ENCODE assay signal across 19 cellular contexts in genomic region chr15:58139631-58140522, GRCh38. TPM values are rescaled to one million over a fixed set of nuclear protein-coding genes. Genes with fewer than 3 reads are reported as not detected.
A peak's percentile ranks its signal among the peaks of the same experiment; 100 is the strongest.
DNase-seq lines count a peak whose midpoint lies in the region; TF ChIP-seq lines count a peak whose summit lies in the region.
"Had no signal": no experiment of that assay in that cellular context is flagged by ENCODE, and none has a peak within 500 bp of the region (broad histone marks: within the 10 kb centered on the region; RNA-seq: fewer than 3 reads in every experiment).

No MANE protein-coding gene starts in this region.

- WGBS in mammary epithelial cell (ENCODE audit: low coverage, missing lambda C conversion rate) = 40% methylated on average over 5 of the region's 5 CpGs
- WGBS in tibial nerve, 2 donors = 29 to 31% methylated on average over 5 of the region's 5 CpGs

- peak in 1 of 2 donors; percentile 35 for TF ChIP-seq EP300 in tibial nerve (IDR thresholded peaks at IDR 0.05)

- peak overlapping the region; percentile 79 for H3K27ac Mint-ChIP-seq in mesothelial cell of epicardium
- H3K27ac Mint-ChIP-seq: activated naive CD4-positive, alpha-beta T cell treated with anti-CD3 and anti-CD28 coated beads, Interleukin-2, amount 50 U/mL, for 72 hours had no signal

- DNase-seq in AG09309 (ENCODE audit: low read depth) = peak; percentile 28
- DNase-seq in MG63 = peak; percentile 13
- no peak for DNase-seq in mammary epithelial cell
- DNase-seq in mesothelial cell of epicardium (ENCODE audit: low spot score in 2 of 2, unreplicated experiment in 2 of 2) = no peak
- DNase-seq in tibial nerve (ENCODE audit: low spot score in 2 of 2) = no peak
- DNase-seq in NCI-H1092 treated with DMSO at 0.1 percent for 48 hours (lab: John Stamatoyannopoulos, UW) = no peak
- DNase-seq in NCI-H226 = no peak
- DNase-seq in effector CD8-positive, alpha-beta T cell (lab: John Stamatoyannopoulos, UW) = no peak
- DNase-seq: activated CD8-positive, alpha-beta memory T cell treated with anti-CD3 and anti-CD28 coated beads, Interleukin-2, amount 50 U/mL, for 4 hours; cerebellar nuclear complex; hypothalamus; NCI-H187 treated with DMSO at 0.1 percent for 48 hours; ovary; stimulated activated CD4-positive, alpha-beta T cell treated with anti-CD3 and anti-CD28 coated beads, Interleukin-1b, Interleukin-23, amount 100 ng/mL, for 48 hours; uterus had no signal

- H3K9me3 Mint-ChIP-seq in mesothelial cell of epicardium = no peaks in the 10 kb centered on the region
- H3K9me3 Mint-ChIP-seq: activated naive CD4-positive, alpha-beta T cell treated with anti-CD3 and anti-CD28 coated beads, Interleukin-2, amount 50 U/mL, for 72 hours had no signal

- dilution Hi-C loops in mammary epithelial cell (cut with HindIII; ENCODE audit: low sequenced_read_pairs) = no loop called here

- no peaks in the 10 kb centered on the region for H4K20me1 ChIP-seq in mammary epithelial cell (ENCODE audit: insufficient read depth, low read length)

- H3K27me3 Mint-ChIP-seq in mesothelial cell of epicardium (ENCODE audit: low read depth) = peaks cover 1% of the 10 kb centered on the region

- CTCF ChIA-PET in mammary epithelial cell (lab: Charles Lee; ENCODE audit: low non-redundant PET) = no interaction called here

- H3K4me1 ChIP-seq in mammary epithelial cell (ENCODE audit: insufficient read depth, low read length) (peaks cover 28% of the 10 kb centered on the region), tibial nerve (peaks cover 0 to 10% (median 0%) of the 10 kb centered on the region in 4 donors)
- H3K4me1 ChIP-seq: uterus had no signal

- TF ChIP-seq CTCF in AG09309 (IDR thresholded peaks at IDR 0.05; ENCODE audit: control insufficient read depth, insufficient read depth, low read depth, low read length, missing control alignments) (no peak), mammary epithelial cell (conservative IDR thresholded peaks at IDR 0.05 in 1 of 2, IDR thresholded peaks at IDR 0.05 in 1 of 2; ENCODE audit: extremely low read depth in 1 of 2, insufficient read depth in 1 of 2, low read depth in 1 of 2, low read length in 2 of 2) (no peak), mesothelial cell of epicardium (IDR thresholded peaks at IDR 0.05; ENCODE audit: unreplicated experiment) (no peak), tibial nerve (IDR thresholded peaks at IDR 0.05) (no peak)

- H3K4me2 ChIP-seq in mammary epithelial cell (ENCODE audit: insufficient read depth, low read depth, low read length) = peak overlapping the region; percentile 15

- TF ChIP-seq POLR2A in tibial nerve (IDR thresholded peaks at IDR 0.05) = no peak

- in situ Hi-C loops in mammary epithelial cell (cut with MboI; ENCODE audit: low sequenced_read_pairs in 2 of 2) = no loop called here

- peaks cover 6% of the 10 kb centered on the region for H3K4me1 Mint-ChIP-seq in mesothelial cell of epicardium

- BruUV-seq in mammary epithelial cell (replicated peaks; lab: Mats Ljungman, UMichigan) = no TSS peak

- H3K4me3 ChIP-seq in AG09309 (ENCODE audit: control insufficient read depth, low read depth, low read length) (no peak overlapping the region), MG63 (no peak overlapping the region), mammary epithelial cell (replicated peaks in 1 of 3; ENCODE audit: insufficient read depth in 1 of 3, low read depth in 2 of 3, low read length in 3 of 3) (no peak overlapping the region), tibial nerve (no peak overlapping the region)
- H3K4me3 ChIP-seq: GM12878, ovary, uterus had no signal

- H3K36me3 ChIP-seq in MG63 (no peaks in the 10 kb centered on the region), mammary epithelial cell (ENCODE audit: insufficient read depth, low read length) (no peaks in the 10 kb centered on the region), tibial nerve (no peaks in the 10 kb centered on the region)
- H3K36me3 ChIP-seq: ovary, uterus had no signal

- H3K27ac ChIP-seq in mammary epithelial cell (ENCODE audit: insufficient read depth, low read depth, low read length) (no peak overlapping the region), tibial nerve (peak overlapping the region in 2 of 4 donors; percentile 8 to 59)
- H3K27ac ChIP-seq: ovary, uterus had no signal

- H3K4me3 Mint-ChIP-seq in mesothelial cell of epicardium = no peak overlapping the region

- H3K27me3 ChIP-seq in MG63 = peaks cover 2% of the 10 kb centered on the region; the same call in 1 of the 2 replicates
- no peaks in the 10 kb centered on the region for H3K27me3 ChIP-seq in mammary epithelial cell (ENCODE audit: insufficient read depth, low read length)
- no peaks in the 10 kb centered on the region for H3K27me3 ChIP-seq in tibial nerve
- H3K27me3 ChIP-seq: ovary, uterus had no signal

- no peaks in the 10 kb centered on the region for H3K36me3 Mint-ChIP-seq in mesothelial cell of epicardium
- H3K36me3 Mint-ChIP-seq: activated naive CD4-positive, alpha-beta T cell treated with anti-CD3 and anti-CD28 coated beads, Interleukin-2, amount 50 U/mL, for 72 hours had no signal

- no peaks in the 10 kb centered on the region for H3K79me2 ChIP-seq in mammary epithelial cell (ENCODE audit: insufficient read depth, low read length)

- no peak overlapping the region for H3K9ac ChIP-seq in mammary epithelial cell (ENCODE audit: insufficient read depth, low read length)

- intact Hi-C loops in mammary epithelial cell (cut with micrococcal nuclease) = no loop called here

- no peaks in the 10 kb centered on the region for H3K9me3 ChIP-seq in MG63
- H3K9me3 ChIP-seq in mammary epithelial cell (replicated peaks; ENCODE audit: insufficient read depth, low read length) = no peaks in the 10 kb centered on the region
- H3K9me3 ChIP-seq in tibial nerve = no peaks in the 10 kb centered on the region
- H3K9me3 ChIP-seq: ovary, uterus had no signal

- H2AFZ ChIP-seq in mammary epithelial cell (ENCODE audit: low read depth, low read length) = no peak overlapping the region

RNA-seq across cellular contexts. Expression of gene AQP9, which starts 1.7 kb away (rescaled TPM):
- total RNA-seq in MG63 (2014; rRNA removed; shearing (Covaris generic); ENCODE audit: low replicate concordance) = not detected in 2 replicates
- total RNA-seq in mammary epithelial cell (not detected), mesothelial cell of epicardium (not detected in 3 replicates), tibial nerve (1 to 10 TPM in 2 of 4 donors, not detected in 2; 1.8 to 3.9 TPM)
- 0.15 TPM for polyA plus RNA-seq in mammary epithelial cell
- not detected for polyA minus RNA-seq in mammary epithelial cell
- total RNA-seq: activated naive CD4-positive, alpha-beta T cell treated with anti-CD3 and anti-CD28 coated beads, Interleukin-2, amount 50 U/mL, for 72 hours; epithelial cell of proximal tubule; lung microvascular endothelial cell had no signal

Comparison
In these comparisons a context has a peak if more than half of its experiments do, and no peak if none do; other contexts are left out.
1. DNase-seq: peak in AG09309 (single experiment) and MG63 (single experiment); none in mammary epithelial cell (single experiment), mesothelial cell of epicardium (0 of 2), tibial nerve (0 of 2), NCI-H1092 treated with DMSO at 0.1 percent for 48 hours (single experiment), NCI-H226 (single experiment) and effector CD8-positive, alpha-beta T cell (single experiment).